ENCODE assay signal across 8 cellular contexts in genomic region chr14:49867831-49868719, GRCh38. TPM values are rescaled to one million over a fixed set of nuclear protein-coding genes. Genes with fewer than 3 reads are reported as not detected.
DNase-seq lines count a peak whose midpoint lies in the region; ATAC-seq and TF ChIP-seq lines count a peak whose summit lies in the region.

No MANE protein-coding gene starts in this region.

- CTCF ChIA-PET in CD8-positive, alpha-beta memory T cell (lab: Charles Lee), result interaction anchor here (0.7 to 10.7 kb wide), 17 partner anchors 12 to 248 kb away, joined by 3 to 203 read pairs (median 7); partner anchors contain the start of genes ARF6, NEMF and VCPKMT
- CTCF ChIA-PET in activated CD4-positive, alpha-beta memory T cell treated with anti-CD3 and anti-CD28 coated beads, Interleukin-2, amount 10 ng/mL, durations not matched to agents 7 days and 5 days (lab: Charles Lee), result interaction anchor here (0.7 to 10.0 kb wide), 20 partner anchors 8 to 620 kb away, joined by 3 to 274 read pairs (median 6); partner anchors contain the start of genes ARF6, DMAC2L, L2HGDH and NEMF

- DNase-seq in CD8-positive, alpha-beta memory T cell, result peak; percentile 93 to 99 (median 97)
- peak; percentile 90 to 98 for DNase-seq in HL-60 (ENCODE audit: low read depth in 1 of 2, low spot score in 1 of 2)
- peak; percentile 87 for DNase-seq in NCI-H82 treated with DMSO at 0.1 percent for 48 hours (lab: John Stamatoyannopoulos, UW; ENCODE audit: unreplicated experiment)
- DNase-seq in activated CD4-positive, alpha-beta memory T cell treated with anti-CD3 and anti-CD28 coated beads, Interleukin-2, amount 10 ng/mL, durations not matched to agents 7 days and 5 days, result peak; percentile 99
- peak; percentile 97 for DNase-seq in ecto neural progenitor cell (ENCODE audit: low spot score)
- peak; percentile 98 for DNase-seq in lung (ENCODE audit: low spot score)
- peak; percentile 97 for DNase-seq in stimulated activated CD4-positive, alpha-beta T cell treated with anti-CD3 and anti-CD28 coated beads, TNF-alpha, amount 100 ng/mL, for 1 hour (ENCODE audit: low read depth in 3 of 3, low spot score in 1 of 3)

- peaks cover 40% of the 10 kb centered on the region for H3K4me1 ChIP-seq in CD8-positive, alpha-beta memory T cell (ENCODE audit: insufficient read depth, low read length)
- H3K4me1 ChIP-seq in lung (ENCODE audit: control insufficient read depth in 2 of 2, insufficient read depth in 2 of 2, low read length in 2 of 2), result peaks cover 1 to 2% of the 10 kb centered on the region in 2 donors

- peak overlapping the region; percentile 75 for H3K27ac ChIP-seq in CD8-positive, alpha-beta memory T cell (ENCODE audit: low read depth, low read length)
- peak overlapping the region; percentile 71 for H3K27ac ChIP-seq in HL-60 (replicated peaks)
- H3K27ac ChIP-seq in lung (ENCODE audit: low read depth in 1 of 2, low read length in 1 of 2), result peak overlapping the region; percentile 93 to 94

- no peaks in the 10 kb centered on the region for H3K36me3 ChIP-seq in CD8-positive, alpha-beta memory T cell (ENCODE audit: insufficient read depth, low read length)
- H3K36me3 ChIP-seq in lung (ENCODE audit: control insufficient read depth in 2 of 2, insufficient read depth in 2 of 2, low read length in 2 of 2), result no peaks in the 10 kb centered on the region

- TF ChIP-seq CTCF in HL-60 (IDR thresholded peaks at IDR 0.05; ENCODE audit: insufficient read depth, low read length) (no peak), lung (IDR thresholded peaks at IDR 0.05; ENCODE audit: control extremely low read depth, extremely low read depth) (no peak)

- peaks cover 0 to 3% (median 0%) of the 10 kb centered on the region in 3 donors for H3K36me3 Mint-ChIP-seq in CD8-positive, alpha-beta memory T cell
- H3K36me3 Mint-ChIP-seq in activated CD4-positive, alpha-beta memory T cell treated with anti-CD3 and anti-CD28 coated beads, Interleukin-2, amount 10 ng/mL, durations not matched to agents 7 days and 5 days (ENCODE audit: low read depth), result peaks cover 2% of the 10 kb centered on the region

- no peaks in the 10 kb centered on the region for H3K27me3 ChIP-seq in CD8-positive, alpha-beta memory T cell (ENCODE audit: insufficient read depth, low read length, poor library complexity, severe bottlenecking)
- H3K27me3 ChIP-seq in HL-60 (ENCODE audit: insufficient read depth, poor library complexity, severe bottlenecking), result no peaks in the 10 kb centered on the region
- no peaks in the 10 kb centered on the region for H3K27me3 ChIP-seq in lung (ENCODE audit: control insufficient read depth, insufficient read depth)

- H3K4me3 ChIP-seq in CD8-positive, alpha-beta memory T cell (ENCODE audit: low read length), result peak overlapping the region; percentile 76
- H3K4me3 ChIP-seq in HL-60 (replicated peaks; ENCODE audit: insufficient read depth, low read length) (peak overlapping the region; percentile 53), lung (peak overlapping the region; percentile 27)

- peak overlapping the region; percentile 92 to 99 (median 98) for H3K27ac Mint-ChIP-seq in CD8-positive, alpha-beta memory T cell
- peak overlapping the region; percentile 98 for H3K27ac Mint-ChIP-seq in activated CD4-positive, alpha-beta memory T cell treated with anti-CD3 and anti-CD28 coated beads, Interleukin-2, amount 10 ng/mL, durations not matched to agents 7 days and 5 days

- peak overlapping the region; percentile 77 to 93 (median 89) for H3K4me3 Mint-ChIP-seq in CD8-positive, alpha-beta memory T cell
- H3K4me3 Mint-ChIP-seq in activated CD4-positive, alpha-beta memory T cell treated with anti-CD3 and anti-CD28 coated beads, Interleukin-2, amount 10 ng/mL, durations not matched to agents 7 days and 5 days, result peak overlapping the region; percentile 90

- H3K27me3 Mint-ChIP-seq in CD8-positive, alpha-beta memory T cell, result no peaks in the 10 kb centered on the region
- no peaks in the 10 kb centered on the region for H3K27me3 Mint-ChIP-seq in activated CD4-positive, alpha-beta memory T cell treated with anti-CD3 and anti-CD28 coated beads, Interleukin-2, amount 10 ng/mL, durations not matched to agents 7 days and 5 days

- WGBS in lung, 2 donors, result 0 to 1% methylated on average over 39 to 57 of the region's 57 CpGs

- H3K4me1 Mint-ChIP-seq in CD8-positive, alpha-beta memory T cell, result peaks cover 17 to 30% (median 17%) of the 10 kb centered on the region in 3 donors
- peaks cover 26% of the 10 kb centered on the region for H3K4me1 Mint-ChIP-seq in activated CD4-positive, alpha-beta memory T cell treated with anti-CD3 and anti-CD28 coated beads, Interleukin-2, amount 10 ng/mL, durations not matched to agents 7 days and 5 days

- peak; percentile 86 for ATAC-seq in GM19467 (IDR thresholded peaks at IDR 0.05; ENCODE audit: unreplicated experiment)
- peak; percentile 97 for ATAC-seq in lung (ENCODE audit: insufficient read depth, low FRiP score)

- POLR2A ChIA-PET in CD8-positive, alpha-beta memory T cell (lab: Charles Lee), result interaction anchor here (0.5 to 2.5 kb wide), 17 partner anchors 16 to 664 kb away, joined by 3 to 29 read pairs (median 4); partner anchors contain the start of genes ARF6, MGAT2, NEMF and RPL36AL
- POLR2A ChIA-PET in activated CD4-positive, alpha-beta memory T cell treated with anti-CD3 and anti-CD28 coated beads, Interleukin-2, amount 10 ng/mL, durations not matched to agents 7 days and 5 days (lab: Charles Lee), result interaction anchor here (0.7 to 11.7 kb wide), 36 partner anchors 10 to 282 kb away, joined by 3 to 327 read pairs (median 7); partner anchors contain the start of genes ARF6, DNAAF2, MGAT2 and NEMF

- no peaks in the 10 kb centered on the region for H3K9me3 ChIP-seq in CD8-positive, alpha-beta memory T cell (ENCODE audit: low read length)
- no peaks in the 10 kb centered on the region for H3K9me3 ChIP-seq in lung (ENCODE audit: control insufficient read depth in 2 of 2, insufficient read depth in 1 of 2, low read length in 1 of 2)

- no peaks in the 10 kb centered on the region for H3K9me3 Mint-ChIP-seq in CD8-positive, alpha-beta memory T cell
- H3K9me3 Mint-ChIP-seq in activated CD4-positive, alpha-beta memory T cell treated with anti-CD3 and anti-CD28 coated beads, Interleukin-2, amount 10 ng/mL, durations not matched to agents 7 days and 5 days, result no peaks in the 10 kb centered on the region

RNA-seq across cellular contexts. Expression of gene NEMF, which starts 15.5 kb away (rescaled TPM):
- total RNA-seq in CD8-positive, alpha-beta memory T cell, result 10 to 100 TPM; 69.2 to 71.9 TPM
- polyA plus RNA-seq in CD8-positive, alpha-beta memory T cell, result 48.9 TPM
- 10 to 100 TPM; 64.7 to 73.3 TPM for total RNA-seq in activated CD4-positive, alpha-beta memory T cell treated with anti-CD3 and anti-CD28 coated beads, Interleukin-2, amount 10 ng/mL, durations not matched to agents 7 days and 5 days
- 100 to 1,000 TPM in 1 of 2 donors, 10 to 100 TPM in 1; 48.8 to 145 TPM for total RNA-seq in lung
- 10 to 100 TPM; 19.7 to 33.1 TPM for polyA plus RNA-seq in lung

RNA-seq across cellular contexts. Expression of gene ARF6, which starts 24.8 kb away (rescaled TPM):
- 100 to 1,000 TPM; 168 TPM for total RNA-seq in CD8-positive, alpha-beta memory T cell
- 174 TPM for polyA plus RNA-seq in CD8-positive, alpha-beta memory T cell
- total RNA-seq in activated CD4-positive, alpha-beta memory T cell treated with anti-CD3 and anti-CD28 coated beads, Interleukin-2, amount 10 ng/mL, durations not matched to agents 7 days and 5 days, result 100 to 1,000 TPM; 198 to 199 TPM
- total RNA-seq in lung, result 10 to 100 TPM; 46.2 to 58.9 TPM
- 10 to 100 TPM; 25.4 to 46.9 TPM for polyA plus RNA-seq in lung

Comparison
In these comparisons a context has a peak if more than half of its experiments do, and no peak if none do; other contexts are left out.
1. Peak in every context shown above with its lines: DNase-seq, ATAC-seq, H3K4me3 ChIP-seq and H3K27ac ChIP-seq.